23 cellular contexts compared by ENCODE assay signal in the genomic region with DNA sequence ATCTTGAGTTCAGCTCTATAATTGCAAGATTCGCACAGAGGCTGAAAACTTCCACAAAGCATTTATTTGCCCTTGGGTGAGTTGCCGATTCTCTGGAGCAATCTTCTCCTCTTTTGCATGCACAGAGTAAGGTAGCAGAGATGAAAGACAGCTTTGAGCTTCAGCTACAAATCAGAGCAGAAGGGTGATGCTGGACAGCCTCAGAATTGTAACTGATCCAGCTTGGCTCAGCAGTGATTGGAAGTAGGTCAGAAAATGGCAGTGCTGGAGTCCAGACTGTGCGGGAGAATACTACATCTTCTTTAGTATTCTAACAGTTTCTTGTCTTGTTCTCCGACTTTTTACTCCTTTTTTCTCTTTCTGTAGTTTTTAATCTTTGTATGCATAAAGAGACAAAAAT.
"Had no signal": no experiment of that assay in that cellular context is flagged by ENCODE, and none has a peak within 500 bp of the region (broad histone marks: within the 10 kb centered on the region; RNA-seq: fewer than 3 reads in every experiment).

No MANE protein-coding gene starts in this region.

- H3K27ac Mint-ChIP-seq: activated CD8-positive, alpha-beta T cell treated with anti-CD3 and anti-CD28 coated beads for 36 hours; activated naive CD8-positive, alpha-beta T cell treated with anti-CD3 and anti-CD28 coated beads, Interleukin-2, amount 10 ng/mL, durations not matched to agents 7 days and 5 days had no signal

- DNase-seq: activated CD4-positive, alpha-beta T cell treated with anti-CD3 and anti-CD28 coated beads for 4 hours; activated CD8-positive, alpha-beta memory T cell treated with anti-CD3 and anti-CD28 coated beads, Interleukin-2, amount 50 U/mL, for 4 hours; activated CD8-positive, alpha-beta T cell treated with anti-CD3 and anti-CD28 coated beads for 36 hours; activated naive CD4-positive, alpha-beta T cell treated with anti-CD3 and anti-CD28 coated beads, Interleukin-2, amount 50 U/mL, for 16 hours; activated naive CD8-positive, alpha-beta T cell treated with anti-CD3 and anti-CD28 coated beads, Interleukin-2, amount 10 ng/mL, durations not matched to agents 7 days and 5 days; adrenal gland; aorta; body of pancreas; NCI-H1092; NCI-H1417; NCI-H1930; NCI-H2171 treated with DMSO at 0.1 percent for 48 hours; NCI-H226; NCI-H510A treated with DMSO at 0.1 percent for 48 hours; NCI-H69; NK-92 treated with Interleukin-12 subunit alpha and Interleukin-12 subunit beta, amount 100 ng/mL, for 24 hours; OCI-M1; RPMI8226; SW 1271 had no signal

- H3K4me3 Mint-ChIP-seq: activated CD8-positive, alpha-beta T cell treated with anti-CD3 and anti-CD28 coated beads for 36 hours; activated naive CD8-positive, alpha-beta T cell treated with anti-CD3 and anti-CD28 coated beads, Interleukin-2, amount 10 ng/mL, durations not matched to agents 7 days and 5 days had no signal

- H3K4me1 Mint-ChIP-seq: activated naive CD8-positive, alpha-beta T cell treated with anti-CD3 and anti-CD28 coated beads, Interleukin-2, amount 10 ng/mL, durations not matched to agents 7 days and 5 days had no signal

- H3K36me3 Mint-ChIP-seq: activated naive CD8-positive, alpha-beta T cell treated with anti-CD3 and anti-CD28 coated beads, Interleukin-2, amount 10 ng/mL, durations not matched to agents 7 days and 5 days had no signal

- H3K27me3 Mint-ChIP-seq: activated CD8-positive, alpha-beta T cell treated with anti-CD3 and anti-CD28 coated beads for 36 hours; activated naive CD8-positive, alpha-beta T cell treated with anti-CD3 and anti-CD28 coated beads, Interleukin-2, amount 10 ng/mL, durations not matched to agents 7 days and 5 days had no signal

- H3K9me3 Mint-ChIP-seq: activated CD8-positive, alpha-beta T cell treated with anti-CD3 and anti-CD28 coated beads for 36 hours had no signal

- ATAC-seq: activated CD4-positive, CD25-positive, alpha-beta regulatory T cell treated with anti-CD3 and anti-CD28 coated beads, Interleukin-2, amount 50 U/mL, for 24 hours; activated CD8-positive, alpha-beta T cell treated with anti-CD3 and anti-CD28 coated beads for 36 hours; body of pancreas; Panc1; Right ventricle myocardium inferior; SK-N-SH treated with all-trans-retinoic acid at 6 μM for 48 hours had no signal
